ENCODE assay signal across 13 cellular contexts in genomic region chr14:91866061-91866460, GRCh38. TPM values are rescaled to one million over a fixed set of nuclear protein-coding genes. Genes with fewer than 3 reads are reported as not detected.
A peak's percentile ranks its signal among the peaks of the same experiment; 100 is the strongest.
DNase-seq lines count a peak whose midpoint lies in the region; ATAC-seq, FAIRE-seq and TF ChIP-seq lines count a peak whose summit lies in the region.
"Had no signal": no experiment of that assay in that cellular context is flagged by ENCODE, and none has a peak within 500 bp of the region (broad histone marks: within the 10 kb centered on the region; RNA-seq: fewer than 3 reads in every experiment).

No MANE protein-coding gene starts in this region.

- TF ChIP-seq EP300 in HepG2 (IDR thresholded peaks at IDR 0.05; ENCODE audit: low read depth in 2 of 2, low read length in 2 of 2): no peak
- no peak for TF ChIP-seq EP300 in HepG2 (CRISPR knock-in tag; IDR thresholded peaks at IDR 0.05; ENCODE audit: borderline replicate concordance)

- peaks cover 84% of the 10 kb centered on the region for H3K4me1 Mint-ChIP-seq in activated CD4-positive, alpha-beta T cell treated with anti-CD3 and anti-CD28 coated beads, Interleukin-2, amount 10 ng/mL, durations not matched to agents 24 days and 14 days
- peaks cover 75% of the 10 kb centered on the region for H3K4me1 Mint-ChIP-seq in T-helper 17 cell
- peaks cover 95% of the 10 kb centered on the region for H3K4me1 Mint-ChIP-seq in stimulated activated naive CD8-positive, alpha-beta T cell treated with anti-CD3 and anti-CD28 coated beads, Interleukin-15, amount 100 ng/mL, for 72 hours

- H3K36me3 ChIP-seq in duodenal mucosa (ENCODE audit: control insufficient read depth in 1 of 2, insufficient read depth in 2 of 2, low read length in 2 of 2): no peaks in the 10 kb centered on the region
- H3K36me3 ChIP-seq in HepG2 (replicated peaks in 1 of 2; ENCODE audit: control insufficient read depth in 1 of 2, insufficient read depth in 2 of 2, low read length in 2 of 2): no peaks in the 10 kb centered on the region

- H2AFZ ChIP-seq in HepG2 (ENCODE audit: low read length): no peak overlapping the region

- no peaks in the 10 kb centered on the region for H3K27me3 Mint-ChIP-seq in activated CD4-positive, alpha-beta T cell treated with anti-CD3 and anti-CD28 coated beads, Interleukin-2, amount 10 ng/mL, durations not matched to agents 24 days and 14 days
- H3K27me3 Mint-ChIP-seq in T-helper 17 cell: no peaks in the 10 kb centered on the region
- H3K27me3 Mint-ChIP-seq in stimulated activated naive CD8-positive, alpha-beta T cell treated with anti-CD3 and anti-CD28 coated beads, Interleukin-15, amount 100 ng/mL, for 72 hours: no peaks in the 10 kb centered on the region

- TF ChIP-seq POLR2A in HepG2 (IDR thresholded peaks at IDR 0.05; ENCODE audit: insufficient read depth in 1 of 2, low read depth in 2 of 2, low read length in 2 of 2): no peak

- no peak for TF ChIP-seq CTCF in HepG2 (CRISPR knock-in tag; IDR thresholded peaks at IDR 0.05)

- 3% methylated on average over 2 of the region's 2 CpGs for WGBS in HepG2 (ENCODE audit: low lambda C conversion rate)

- POLR2A ChIA-PET in HepG2 (lab: Yijun Ruan, JAX): no interaction called here

- H4K20me1 ChIP-seq in HepG2 (ENCODE audit: insufficient read depth, low read length): no peaks in the 10 kb centered on the region

- H3K4me1 ChIP-seq in duodenal mucosa (ENCODE audit: control insufficient read depth in 1 of 2, insufficient read depth in 2 of 2, low read length in 2 of 2): peaks cover 11 to 24% of the 10 kb centered on the region in 2 donors
- peaks cover 20% of the 10 kb centered on the region for H3K4me1 ChIP-seq in HepG2 (ENCODE audit: insufficient read depth, low read length)

- ATAC-seq in T-helper 17 cell (no peak), HepG2 (no peak), GM21825 (IDR thresholded peaks at IDR 0.05; ENCODE audit: unreplicated experiment) (no peak)
- peak; percentile 67 for ATAC-seq in stimulated activated naive CD8-positive, alpha-beta T cell treated with anti-CD3 and anti-CD28 coated beads, Interleukin-15, amount 100 ng/mL, for 72 hours
- ATAC-seq: A549 had no signal

- peak; percentile 73 for DNase-seq in activated CD4-positive, alpha-beta T cell treated with anti-CD3 and anti-CD28 coated beads, Interleukin-2, amount 10 ng/mL, durations not matched to agents 24 days and 14 days
- no peak for DNase-seq in activated CD4-positive, alpha-beta T cell treated with anti-CD3 and anti-CD28 coated beads, Interleukin-2, amount 50 U/mL, for 1 hour
- DNase-seq in T-helper 17 cell (no peak), HepG2 (ENCODE audit: low spot score) (no peak), RCC 7860 (ENCODE audit: low spot score) (no peak)
- DNase-seq in stimulated activated naive CD8-positive, alpha-beta T cell treated with anti-CD3 and anti-CD28 coated beads, Interleukin-15, amount 100 ng/mL, for 72 hours: peak; percentile 67 to 73
- DNase-seq: activated CD8-positive, alpha-beta memory T cell treated with anti-CD3 and anti-CD28 coated beads, Interleukin-2, amount 50 U/mL, for 48 hours; NCI-H526 had no signal

- no TSS peak for BruUV-seq in HepG2 (replicated peaks; lab: Mats Ljungman, UMichigan)

- no peaks in the 10 kb centered on the region for H3K9me3 Mint-ChIP-seq in activated CD4-positive, alpha-beta T cell treated with anti-CD3 and anti-CD28 coated beads, Interleukin-2, amount 10 ng/mL, durations not matched to agents 24 days and 14 days
- H3K9me3 Mint-ChIP-seq in stimulated activated naive CD8-positive, alpha-beta T cell treated with anti-CD3 and anti-CD28 coated beads, Interleukin-15, amount 100 ng/mL, for 72 hours: no peaks in the 10 kb centered on the region

- intact Hi-C loops in activated CD4-positive, alpha-beta T cell treated with anti-CD3 and anti-CD28 coated beads, Interleukin-2, amount 10 ng/mL, durations not matched to agents 24 days and 14 days (cut with micrococcal nuclease): no loop called here
- intact Hi-C loops in HepG2 (cut with micrococcal nuclease; ENCODE audit: unreplicated experiment): no loop called here

- no peaks in the 10 kb centered on the region for H3K79me2 ChIP-seq in HepG2 (ENCODE audit: insufficient read depth, low read length)

- no peak for TF ChIP-seq RAD21 in HepG2 (CRISPR knock-in tag; IDR thresholded peaks at IDR 0.05)

- H3K9me3 ChIP-seq in T-helper 17 cell (ENCODE audit: control insufficient read depth, low read length, poor library complexity, severe bottlenecking) (no peaks in the 10 kb centered on the region), duodenal mucosa (ENCODE audit: control insufficient read depth in 1 of 2, low read length in 2 of 2) (no peaks in the 10 kb centered on the region), HepG2 (ENCODE audit: low read length) (no peaks in the 10 kb centered on the region)
- H3K9me3 ChIP-seq: A549 had no signal

- H3K27me3 ChIP-seq in duodenal mucosa (ENCODE audit: control insufficient read depth in 1 of 2, insufficient read depth in 2 of 2, low read length in 2 of 2): no peaks in the 10 kb centered on the region
- H3K27me3 ChIP-seq in HepG2 (ENCODE audit: control insufficient read depth in 1 of 2, insufficient read depth in 2 of 2, low read length in 2 of 2): peaks cover 3 to 9% of the 10 kb centered on the region in 2 experiments; a peak in 3 of 5 replicates

- H3K4me3 ChIP-seq in duodenal mucosa (ENCODE audit: low read depth in 1 of 2, low read length in 2 of 2) (peak overlapping the region; percentile 50 to 51), HepG2 (replicated peaks in 1 of 3; ENCODE audit: insufficient read depth in 1 of 3, low read depth in 2 of 3, low read length in 3 of 3) (no peak overlapping the region)
- H3K4me3 ChIP-seq: A549, coronary artery had no signal

- H3K27ac Mint-ChIP-seq in activated CD4-positive, alpha-beta T cell treated with anti-CD3 and anti-CD28 coated beads, Interleukin-2, amount 10 ng/mL, durations not matched to agents 24 days and 14 days: peak overlapping the region; percentile 98
- peak overlapping the region; percentile 100 for H3K27ac Mint-ChIP-seq in T-helper 17 cell
- H3K27ac Mint-ChIP-seq in stimulated activated naive CD8-positive, alpha-beta T cell treated with anti-CD3 and anti-CD28 coated beads, Interleukin-15, amount 100 ng/mL, for 72 hours: peak overlapping the region; percentile 82 to 89

- H3K9ac ChIP-seq in duodenal mucosa (ENCODE audit: low read depth in 1 of 2, low read length in 2 of 2): no peak overlapping the region
- H3K9ac ChIP-seq in HepG2 (ENCODE audit: insufficient read depth, low read depth, low read length): no peak overlapping the region

- peaks cover 24% of the 10 kb centered on the region for H3K36me3 Mint-ChIP-seq in activated CD4-positive, alpha-beta T cell treated with anti-CD3 and anti-CD28 coated beads, Interleukin-2, amount 10 ng/mL, durations not matched to agents 24 days and 14 days (ENCODE audit: low read depth)
- peaks cover 5% of the 10 kb centered on the region for H3K36me3 Mint-ChIP-seq in T-helper 17 cell (ENCODE audit: low read depth)

- FAIRE-seq in HepG2 (lab: Jason Lieb, UNC) (no peak), RCC 7860 (lab: Jason Lieb, UNC) (no peak)
- FAIRE-seq: A549, H1 had no signal

- H3K4me2 ChIP-seq in HepG2 (ENCODE audit: low read depth, low read length): no peak overlapping the region
- H3K4me2 ChIP-seq: A549 had no signal

- H3K27ac ChIP-seq in duodenal mucosa (ENCODE audit: low read depth, low read length) (no peak overlapping the region), HepG2 (ENCODE audit: extremely low read length, insufficient read depth, low read length) (no peak overlapping the region)
- H3K27ac ChIP-seq: A549 had no signal

- peak overlapping the region; percentile 96 for H3K4me3 Mint-ChIP-seq in activated CD4-positive, alpha-beta T cell treated with anti-CD3 and anti-CD28 coated beads, Interleukin-2, amount 10 ng/mL, durations not matched to agents 24 days and 14 days
- H3K4me3 Mint-ChIP-seq in T-helper 17 cell: peak overlapping the region; percentile 98
- peak overlapping the region; percentile 87 to 97 for H3K4me3 Mint-ChIP-seq in stimulated activated naive CD8-positive, alpha-beta T cell treated with anti-CD3 and anti-CD28 coated beads, Interleukin-15, amount 100 ng/mL, for 72 hours

- CTCF ChIA-PET in HepG2 (lab: Yijun Ruan, JAX; ENCODE audit: low intra/inter-chr PET ratio, low total read pairs): no interaction called here

- in situ Hi-C loops in HepG2 (cut with HindIII; ENCODE audit: extremely low pct_ligation_motif_present, low pct_unique_long_range_greater_than_20kb): no loop called here

RNA-seq across cellular contexts. Expression of gene TC2N, which starts 1.3 kb away (rescaled TPM):
- total RNA-seq in activated CD4-positive, alpha-beta T cell treated with anti-CD3 and anti-CD28 coated beads, Interleukin-2, amount 10 ng/mL, durations not matched to agents 24 days and 14 days: 18.6 and 19.3 TPM in 2 replicates
- total RNA-seq in T-helper 17 cell (100 to 1,000 TPM; 178 to 214 TPM), HepG2 (2016; rRNA removed; fragmentation: Illumina TruSeq; extraction: Trizol) (not detected in 2 replicates)
- not detected in 2 replicates for total RNA-seq in HepG2 (2016; cell fraction: cytosol; rRNA removed; fragmentation: Illumina TruSeq; extraction: Trizol; ENCODE audit: low read depth)
- not detected in 2 replicates for total RNA-seq in HepG2 (2016; cell fraction: insoluble cytoplasmic fraction; rRNA removed; fragmentation: Illumina TruSeq; extraction: Trizol)
- not detected in 2 replicates for total RNA-seq in HepG2 (2016; cell fraction: membrane; rRNA removed; fragmentation: Illumina TruSeq; extraction: Trizol)
- not detected in 2 replicates for total RNA-seq in HepG2 (2016; cell fraction: nucleus; rRNA removed; fragmentation: Illumina TruSeq; extraction: Trizol)
- 0.03 TPM in 1 of 2 replicates, not detected in the other for polyA plus RNA-seq in HepG2 (2011; rRNA removed)
- 0.14 TPM in 1 of 2 replicates, not detected in the other for polyA plus RNA-seq in HepG2 (2011; cell fraction: cytosol; rRNA removed)
- polyA plus RNA-seq in HepG2 (2011; cell fraction: nucleus; rRNA removed): not detected in 2 replicates
- polyA plus RNA-seq in HepG2 (2012): 0.05 TPM in 1 of 2 replicates, not detected in the other
- not detected in 2 replicates for polyA plus RNA-seq in HepG2 (2016; cell fraction: cytosol; fragmentation: Illumina TruSeq; extraction: Trizol; ENCODE audit: low read depth)
- not detected in 2 replicates for polyA plus RNA-seq in HepG2 (2016; cell fraction: insoluble cytoplasmic fraction; fragmentation: Illumina TruSeq; extraction: Trizol; ENCODE audit: low read depth)
- not detected in 2 replicates for polyA plus RNA-seq in HepG2 (2016; cell fraction: membrane; fragmentation: Illumina TruSeq; extraction: Trizol; ENCODE audit: low read depth)
- polyA plus RNA-seq in HepG2 (2016; cell fraction: nucleus; fragmentation: Illumina TruSeq; extraction: Trizol; ENCODE audit: insufficient read depth, low read depth): not detected in 2 replicates
- polyA minus RNA-seq in HepG2 (2011; rRNA and poly(A)+ RNA removed; ENCODE audit: low replicate concordance): 9.2 TPM in 1 of 2 replicates, not detected in the other
- not detected in 2 replicates for polyA minus RNA-seq in HepG2 (2011; cell fraction: cytosol; rRNA and poly(A)+ RNA removed)
- 0.26 TPM in 1 of 2 replicates, not detected in the other for polyA minus RNA-seq in HepG2 (2011; cell fraction: nucleus; rRNA and poly(A)+ RNA removed)

Comparison
In these comparisons a context has a peak if more than half of its experiments do, and no peak if none do; other contexts are left out.
1. DNase-seq: peak in activated CD4-positive, alpha-beta T cell treated with anti-CD3 and anti-CD28 coated beads, Interleukin-2, amount 10 ng/mL, durations not matched to agents 24 days and 14 days (single experiment) and stimulated activated naive CD8-positive, alpha-beta T cell treated with anti-CD3 and anti-CD28 coated beads, Interleukin-15, amount 100 ng/mL, for 72 hours (2 of 2); none in activated CD4-positive, alpha-beta T cell treated with anti-CD3 and anti-CD28 coated beads, Interleukin-2, amount 50 U/mL, for 1 hour (single experiment), T-helper 17 cell (0 of 3), HepG2 (single experiment) and RCC 7860 (single experiment).
2. H3K4me3 ChIP-seq: peak in duodenal mucosa (2 of 2); none in HepG2 (0 of 3).
3. RNA of gene TC2N, which starts 1.3 kb away (total RNA-seq): 178 to 214 TPM in T-helper 17 cell and 18.6 to 19.3 TPM in activated CD4-positive, alpha-beta T cell treated with anti-CD3 and anti-CD28 coated beads, Interleukin-2, amount 10 ng/mL, durations not matched to agents 24 days and 14 days; not detected in HepG2; every median in the first group is over 10 times any median in the second.
4. Peak in every context shown above with its lines, with median percentiles within 50 percentile points of each other: H3K27ac Mint-ChIP-seq and H3K4me3 Mint-ChIP-seq.